In genomic region chr10:133053527-133054133, GRCh38 we compare ENCODE assay signal across 6 cellular contexts. TPM values are rescaled to one million over a fixed set of nuclear protein-coding genes. Genes with fewer than 3 reads are reported as not detected.
"Had no signal": no experiment of that assay in that cellular context is flagged by ENCODE, and none has a peak within 500 bp of the region (broad histone marks: within the 10 kb centered on the region; RNA-seq: fewer than 3 reads in every experiment).

No MANE protein-coding gene starts in this region.

RNA-seq across cellular contexts. Expression of gene ADGRA1, which starts 34.1 kb away (rescaled TPM):
- total RNA-seq: HepG2, HT-29, HT1080, IMR-90, K562 had no signal
- polyA plus RNA-seq: HepG2, IgD-negative memory B cell, IMR-90, K562 had no signal
